In genomic region chr2:102342888-102343287, GRCh38 we compare ENCODE assay signal across 22 cellular contexts. TPM values are rescaled to one million over a fixed set of nuclear protein-coding genes. Genes with fewer than 3 reads are reported as not detected.
DNase-seq lines count a peak whose midpoint lies in the region; ATAC-seq and TF ChIP-seq lines count a peak whose summit lies in the region.
"Had no signal": no experiment of that assay in that cellular context is flagged by ENCODE, and none has a peak within 500 bp of the region (broad histone marks: within the 10 kb centered on the region; RNA-seq: fewer than 3 reads in every experiment).

No MANE protein-coding gene starts in this region.

- H3K4me3 Mint-ChIP-seq in HFFc6 = no peak overlapping the region
- H3K4me3 Mint-ChIP-seq: activated CD4-positive, alpha-beta T cell treated with anti-CD3 and anti-CD28 coated beads for 36 hours; IgD-negative memory B cell; naive thymus-derived CD8-positive, alpha-beta T cell; stimulated activated memory B cell treated with anti-CD40 and anti-IgM and Interleukin-4, amounts not matched to agents 10 μg/mL and 1 μg/mL and 100 μg/mL, for 72 hours had no signal

- no peaks in the 10 kb centered on the region for H4K20me1 ChIP-seq in fibroblast of lung (ENCODE audit: control insufficient read depth, extremely low read depth, insufficient read depth, low read length)
- H4K20me1 ChIP-seq: BLaER1 had no signal

- no peaks in the 10 kb centered on the region; the same call in 1 of the 2 replicates for H3K27me3 Mint-ChIP-seq in HFFc6 (ENCODE audit: insufficient read depth)
- H3K27me3 Mint-ChIP-seq: activated CD4-positive, alpha-beta T cell treated with anti-CD3 and anti-CD28 coated beads for 36 hours had no signal

- ATAC-seq in HG02798 (IDR thresholded peaks at IDR 0.05; ENCODE audit: poor library complexity, unreplicated experiment) = no peak
- no peak for ATAC-seq in HG02970 (IDR thresholded peaks at IDR 0.05; ENCODE audit: low FRiP score, unreplicated experiment)
- ATAC-seq: activated CD4-positive, alpha-beta T cell treated with anti-CD3 and anti-CD28 coated beads for 36 hours; gastrocnemius medialis; naive thymus-derived CD8-positive, alpha-beta T cell; pancreas; stimulated activated memory B cell treated with anti-CD40 and anti-IgM and Interleukin-4, amounts not matched to agents 10 μg/mL and 1 μg/mL and 100 μg/mL, for 72 hours had no signal

- TF ChIP-seq POLR2A in thyroid gland (IDR thresholded peaks at IDR 0.05) = no peak

- no peaks in the 10 kb centered on the region for H3K36me3 Mint-ChIP-seq in HFFc6 (ENCODE audit: low read depth)
- H3K36me3 Mint-ChIP-seq: IgD-negative memory B cell; naive thymus-derived CD8-positive, alpha-beta T cell; stimulated activated memory B cell treated with anti-CD40 and anti-IgM and Interleukin-4, amounts not matched to agents 10 μg/mL and 1 μg/mL and 100 μg/mL, for 72 hours had no signal

- no peak overlapping the region for H3K4me2 ChIP-seq in fibroblast of lung (ENCODE audit: extremely low read depth, insufficient read depth, low read length)
- H3K4me2 ChIP-seq: BLaER1 had no signal

- TF ChIP-seq CTCF in HFFc6 (IDR thresholded peaks at IDR 0.05) = peak; percentile 14; the same call in 1 of the 2 replicates
- peak; percentile 25 to 42 for TF ChIP-seq CTCF in fibroblast of lung (conservative IDR thresholded peaks at IDR 0.05 in 1 of 2, IDR thresholded peaks at IDR 0.05 in 1 of 2; ENCODE audit: low read depth in 1 of 2, low read length in 2 of 2)
- peak in 4 of 6 experiments; percentile 41 to 54 (median 49) for TF ChIP-seq CTCF in thyroid gland (IDR thresholded peaks at IDR 0.05)

- H3K79me2 ChIP-seq in fibroblast of lung (ENCODE audit: control insufficient read depth, insufficient read depth, low read length) = no peaks in the 10 kb centered on the region

- H3K27ac ChIP-seq in fibroblast of lung (ENCODE audit: insufficient read depth, low read length) = no peak overlapping the region
- peak overlapping the region in 2 of 3 donors; percentile 24 to 26 for H3K27ac ChIP-seq in thyroid gland
- H3K27ac ChIP-seq: adrenal gland, BLaER1, gastrocnemius medialis, pancreas, sigmoid colon had no signal

- no peaks in the 10 kb centered on the region for H3K36me3 ChIP-seq in adipocyte (ENCODE audit: control insufficient read depth, insufficient read depth, low read length, severe bottlenecking)
- no peaks in the 10 kb centered on the region for H3K36me3 ChIP-seq in fibroblast of lung (ENCODE audit: control insufficient read depth, insufficient read depth, low read length)
- H3K36me3 ChIP-seq in thyroid gland = no peaks in the 10 kb centered on the region
- H3K36me3 ChIP-seq: adrenal gland, BLaER1, gastrocnemius medialis, HAP-1, pancreas, sigmoid colon had no signal

- H3K4me3 ChIP-seq in adipocyte (ENCODE audit: low read length) = no peak overlapping the region
- no peak overlapping the region for H3K4me3 ChIP-seq in fibroblast of lung (replicated peaks in 1 of 4; ENCODE audit: control extremely low read depth in 1 of 4, insufficient read depth in 1 of 4, low read depth in 3 of 4, low read length in 4 of 4)
- no peak overlapping the region for H3K4me3 ChIP-seq in thyroid gland (replicated peaks in 1 of 3)
- H3K4me3 ChIP-seq: adrenal gland, BLaER1, gastrocnemius medialis, HAP-1, pancreas, sigmoid colon had no signal

- H3K27me3 ChIP-seq in adipocyte (replicated peaks; ENCODE audit: control insufficient read depth, insufficient read depth, low read length) = no peaks in the 10 kb centered on the region
- H3K27me3 ChIP-seq in fibroblast of lung (ENCODE audit: control insufficient read depth, insufficient read depth, low read length) = peaks cover 9% of the 10 kb centered on the region
- H3K27me3 ChIP-seq in thyroid gland = no peaks in the 10 kb centered on the region
- H3K27me3 ChIP-seq: BLaER1, gastrocnemius medialis, pancreas, sigmoid colon had no signal

- WGBS in thyroid gland, 2 donors = 11 to 29% methylated on average over 3 of the region's 3 CpGs

- intact Hi-C loops in thyroid gland (cut with DNase I) = loop anchor here (10.0 kb wide), 1 partner anchor 78 kb away; no protein-coding TSS in a partner anchor

- no peak overlapping the region for H3K9ac ChIP-seq in adipocyte (ENCODE audit: low read length)
- no peak overlapping the region for H3K9ac ChIP-seq in fibroblast of lung (ENCODE audit: insufficient read depth, low read length)
- H3K9ac ChIP-seq: BLaER1 had no signal

- no peak overlapping the region for H3K27ac Mint-ChIP-seq in HFFc6
- H3K27ac Mint-ChIP-seq: activated CD4-positive, alpha-beta T cell treated with anti-CD3 and anti-CD28 coated beads for 36 hours; IgD-negative memory B cell; naive thymus-derived CD8-positive, alpha-beta T cell; stimulated activated memory B cell treated with anti-CD40 and anti-IgM and Interleukin-4, amounts not matched to agents 10 μg/mL and 1 μg/mL and 100 μg/mL, for 72 hours had no signal

- H3K4me1 Mint-ChIP-seq in HFFc6 (ENCODE audit: low read depth) = no peaks in the 10 kb centered on the region
- H3K4me1 Mint-ChIP-seq: IgD-negative memory B cell had no signal

- DNase-seq in HFFc6 = no peak
- DNase-seq in adipocyte (ENCODE audit: low read depth) = peak; percentile 4
- DNase-seq in fibroblast of lung (ENCODE audit: low read depth in 2 of 2) = peak in 1 of 2 donors; percentile 40
- DNase-seq in thyroid gland = peak; percentile 64 to 78
- no peak for DNase-seq in SHP77 treated with DMSO at 0.1 percent for 48 hours (lab: John Stamatoyannopoulos, UW)
- DNase-seq: activated CD4-positive, alpha-beta T cell treated with anti-CD3 and anti-CD28 coated beads for 36 hours; activated effector memory CD4-positive, alpha-beta T cell treated with Interleukin-2 at 50 U/mL for 16 hours; adrenal gland; gastrocnemius medialis; kidney glomerular epithelial cell; mesenchymal stem cell; naive thymus-derived CD8-positive, alpha-beta T cell; NCI-H187 treated with DMSO at 0.1 percent for 48 hours; NCI-H446; pancreas; sigmoid colon had no signal

- H3K4me1 ChIP-seq in adipocyte (ENCODE audit: control insufficient read depth, insufficient read depth, low read length) (peaks cover 1% of the 10 kb centered on the region), fibroblast of lung (ENCODE audit: control insufficient read depth, extremely low read depth, insufficient read depth, low read length) (no peaks in the 10 kb centered on the region), thyroid gland (peaks cover 0 to 10% of the 10 kb centered on the region in 2 donors)
- H3K4me1 ChIP-seq: adrenal gland, gastrocnemius medialis, HAP-1, pancreas, sigmoid colon had no signal

- no peaks in the 10 kb centered on the region for H3K9me3 Mint-ChIP-seq in HFFc6
- H3K9me3 Mint-ChIP-seq: IgD-negative memory B cell; naive thymus-derived CD8-positive, alpha-beta T cell; stimulated activated memory B cell treated with anti-CD40 and anti-IgM and Interleukin-4, amounts not matched to agents 10 μg/mL and 1 μg/mL and 100 μg/mL, for 72 hours had no signal

- H2AFZ ChIP-seq in fibroblast of lung (ENCODE audit: low read length) = no peak overlapping the region

- H3K9me3 ChIP-seq in adipocyte (ENCODE audit: control insufficient read depth, low read length) = no peaks in the 10 kb centered on the region
- no peaks in the 10 kb centered on the region for H3K9me3 ChIP-seq in fibroblast of lung (ENCODE audit: control insufficient read depth, insufficient read depth, low read depth, low read length)
- no peaks in the 10 kb centered on the region for H3K9me3 ChIP-seq in thyroid gland
- H3K9me3 ChIP-seq: adrenal gland, BLaER1, gastrocnemius medialis, HAP-1, pancreas, sigmoid colon had no signal

RNA-seq across cellular contexts. Expression of gene IL18R1, which starts 12.7 kb away (rescaled TPM):
- total RNA-seq in HFFc6 (2021; fragmentation: NEBNext Ultra II Directional; extraction: Animal tissue kit (Norgen Biotek cat#: 25700)) = not detected
- total RNA-seq in fibroblast of lung (0.50 and 5.4 TPM in 2 replicates), thyroid gland (1 to 10 TPM; 1.7 to 9.4 (median 3.0) TPM)
- polyA plus RNA-seq in fibroblast of lung = 0.10 and 0.18 TPM in 2 replicates
- 0.10 and 0.17 TPM in 2 replicates for polyA plus RNA-seq in fibroblast of lung (2012)
- polyA minus RNA-seq in fibroblast of lung (ENCODE audit: low replicate concordance) = not detected in 2 replicates

RNA-seq across cellular contexts. Expression of gene IL1RL1, which starts 31.5 kb away (rescaled TPM):
- total RNA-seq in HFFc6 (2021; fragmentation: NEBNext Ultra II Directional; extraction: Animal tissue kit (Norgen Biotek cat#: 25700)) = not detected
- total RNA-seq in fibroblast of lung = 0.50 and 4.6 TPM in 2 replicates
- polyA plus RNA-seq in fibroblast of lung = 0.02 and 0.14 TPM in 2 replicates
- not detected in 2 replicates for polyA plus RNA-seq in fibroblast of lung (2012)
- polyA minus RNA-seq in fibroblast of lung (ENCODE audit: low replicate concordance) = not detected in 2 replicates
- total RNA-seq in thyroid gland = 1 to 10 TPM; 1.0 to 5.0 (median 3.1) TPM
- total RNA-seq: naive thymus-derived CD8-positive, alpha-beta T cell had no signal
- polyA plus RNA-seq: IgD-negative memory B cell; naive thymus-derived CD8-positive, alpha-beta T cell had no signal

Comparison
In these comparisons a context has a peak if more than half of its experiments do, and no peak if none do; other contexts are left out.
1. DNase-seq: peak in adipocyte (single experiment) and thyroid gland (2 of 2); none in HFFc6 (single experiment) and SHP77 treated with DMSO at 0.1 percent for 48 hours (single experiment).
2. Peak in every context shown above with its lines, with median percentiles within 50 percentile points of each other: CTCF ChIP-seq.